In the genomic region with DNA sequence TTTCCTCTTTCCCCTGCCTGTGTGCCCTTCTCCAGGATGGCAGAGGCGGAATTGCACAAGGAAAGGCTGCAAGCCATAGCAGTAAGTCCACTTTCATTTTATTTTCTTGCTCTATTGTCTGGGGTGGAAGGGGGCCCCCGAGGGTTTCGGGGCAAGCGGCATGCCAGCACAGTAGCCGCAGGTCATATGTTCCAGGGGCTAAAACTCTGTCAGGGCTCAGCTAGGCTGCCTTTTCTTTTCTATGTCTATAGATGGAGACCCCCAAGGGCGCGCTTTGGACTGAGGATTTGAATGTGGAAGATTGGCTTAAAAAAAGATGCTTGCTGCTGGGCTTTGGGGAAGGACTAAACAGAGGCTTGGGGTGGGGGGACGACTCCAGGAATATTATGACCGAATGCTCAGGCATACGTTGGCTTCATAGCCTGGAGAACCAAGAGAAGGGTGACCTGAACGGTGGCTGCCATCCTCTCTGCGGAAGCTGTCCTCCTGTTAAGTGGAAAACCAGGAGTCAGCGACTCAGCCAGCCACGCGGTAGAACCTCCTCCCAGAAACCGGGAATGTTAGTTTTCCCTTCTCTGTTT, we compare ENCODE assay signal across 10 cellular contexts. TPM values are rescaled to one million over a fixed set of nuclear protein-coding genes. Genes with fewer than 3 reads are reported as not detected.
DNase-seq lines count a peak whose midpoint lies in the region; ATAC-seq and TF ChIP-seq lines count a peak whose summit lies in the region.
"Had no signal": no experiment of that assay in that cellular context is flagged by ENCODE, and none has a peak within 500 bp of the region (broad histone marks: within the 10 kb centered on the region; RNA-seq: fewer than 3 reads in every experiment).

No MANE protein-coding gene starts in this region.

- H3K4me1 ChIP-seq in parathyroid adenoma = no peaks in the 10 kb centered on the region

- H3K27ac ChIP-seq in RWPE1 (peak overlapping the region; percentile 71), parathyroid adenoma (peak overlapping the region; percentile 7)

- no peaks in the 10 kb centered on the region for H3K4me1 Mint-ChIP-seq in Calu3 (ENCODE audit: low read depth, unreplicated experiment)

- H3K27ac Mint-ChIP-seq in Calu3 (ENCODE audit: unreplicated experiment) = no peak overlapping the region

- H3K4me3 ChIP-seq in parathyroid adenoma (ENCODE audit: low read depth, low read length) = no peak overlapping the region
- H3K4me3 ChIP-seq: GM12878, K562 had no signal

- intact Hi-C loops in Calu3 (cut with micrococcal nuclease; ENCODE audit: unreplicated experiment) = no loop called here

- no peaks in the 10 kb centered on the region for H3K9me3 ChIP-seq in parathyroid adenoma (ENCODE audit: control insufficient read depth, low read length)

- H3K27me3 Mint-ChIP-seq in Calu3 (ENCODE audit: unreplicated experiment) = peaks cover 55% of the 10 kb centered on the region

- H3K79me2 ChIP-seq in parathyroid adenoma = no peaks in the 10 kb centered on the region

- POLR2A ChIA-PET in RWPE1 (lab: Yijun Ruan, JAX; ENCODE audit: low non-redundant PET) = no interaction called here

- CTCF ChIA-PET in Calu3 (lab: Charles Lee) = no interaction called here
- CTCF ChIA-PET in RWPE1 (lab: Yijun Ruan, JAX) = interaction anchor here (0.5 to 1.0 kb wide), 4 partner anchors 45 to 436 kb away, joined by 3 to 5 read pairs (median 4); no protein-coding TSS in a partner anchor

- no peak for ATAC-seq in omental fat pad (ENCODE audit: low FRiP score)
- ATAC-seq in GM19452 (IDR thresholded peaks at IDR 0.05; ENCODE audit: unreplicated experiment) = no peak
- ATAC-seq: GM12878 had no signal

- H3K4me2 ChIP-seq in parathyroid adenoma (ENCODE audit: low read length) = peak overlapping the region; percentile 50

- H3K9ac ChIP-seq in parathyroid adenoma = no peak overlapping the region

- TF ChIP-seq CTCF in Calu3 (IDR thresholded peaks at IDR 0.05; ENCODE audit: unreplicated experiment) (no peak), RWPE1 (conservative IDR thresholded peaks at IDR 0.05; ENCODE audit: low read depth) (no peak), parathyroid adenoma (IDR thresholded peaks at IDR 0.05) (no peak), omental fat pad (IDR thresholded peaks at IDR 0.05) (no peak)

- DNase-seq in Calu3 (no peak), RWPE1 (ENCODE audit: low spot score) (peak; percentile 36), foreskin melanocyte (peak; percentile 26), omental fat pad (ENCODE audit: low spot score) (no peak), NCI-H2081 (lab: John Stamatoyannopoulos, UW) (no peak)
- DNase-seq in stimulated activated naive CD4-positive, alpha-beta T cell treated with Interleukin-2 at 50 U/mL for 16 hours (lab: John Stamatoyannopoulos, UW) = no peak

- BruUV-seq in Calu3 (replicated peaks; lab: Mats Ljungman, UMichigan) = no TSS peak

- no peaks in the 10 kb centered on the region for H3K36me3 ChIP-seq in parathyroid adenoma (ENCODE audit: control insufficient read depth, insufficient read depth, low read length)

- H2AFZ ChIP-seq in parathyroid adenoma = no peak overlapping the region

- no peaks in the 10 kb centered on the region for H3K36me3 Mint-ChIP-seq in Calu3 (ENCODE audit: insufficient read depth, unreplicated experiment)

- no peaks in the 10 kb centered on the region for H3K9me3 Mint-ChIP-seq in Calu3 (ENCODE audit: low read depth, unreplicated experiment)

- H3K4me3 Mint-ChIP-seq in Calu3 (ENCODE audit: low read depth, unreplicated experiment) = peak overlapping the region; percentile 57

- no peaks in the 10 kb centered on the region for H3K27me3 ChIP-seq in parathyroid adenoma (ENCODE audit: control insufficient read depth, insufficient read depth, low read length)

RNA-seq across cellular contexts. Expression of gene PALM2AKAP2, which starts 0.5 kb away (rescaled TPM):
- total RNA-seq in Calu3 (2022) (2.9 TPM in 1 of 2 replicates, not detected in the other), omental fat pad (10 to 100 TPM; 11.5 to 38.4 (median 24.2) TPM)
- total RNA-seq: GM12878, K562 had no signal

Comparison
In these comparisons a context has a peak if more than half of its experiments do, and no peak if none do; other contexts are left out.
1. DNase-seq: peak in RWPE1 (single experiment) and foreskin melanocyte (single experiment); none in Calu3 (single experiment), omental fat pad (single experiment), NCI-H2081 (0 of 2) and stimulated activated naive CD4-positive, alpha-beta T cell treated with Interleukin-2 at 50 U/mL for 16 hours (single experiment).